17 cellular contexts compared by ENCODE assay signal in genomic region chr15:39657714-39658113, GRCh38.
DNase-seq lines count a peak whose midpoint lies in the region; ATAC-seq and TF ChIP-seq lines count a peak whose summit lies in the region.
"Had no signal": no experiment of that assay in that cellular context is flagged by ENCODE, and none has a peak within 500 bp of the region (broad histone marks: within the 10 kb centered on the region; RNA-seq: fewer than 3 reads in every experiment).

No MANE protein-coding gene starts in this region.

- H3K9me3 Mint-ChIP-seq in MCF 10A (ENCODE audit: unreplicated experiment): no peaks in the 10 kb centered on the region
- H3K9me3 Mint-ChIP-seq in activated naive CD4-positive, alpha-beta T cell treated with anti-CD3 and anti-CD28 coated beads, Interleukin-2, amount 10 ng/mL, durations not matched to agents 7 days and 5 days: no peaks in the 10 kb centered on the region
- H3K9me3 Mint-ChIP-seq: activated naive CD4-positive, alpha-beta T cell treated with anti-CD3 and anti-CD28 coated beads for 36 hours; central memory CD8-positive, alpha-beta T cell had no signal

- H3K9me3 ChIP-seq in breast epithelium: no peaks in the 10 kb centered on the region
- H3K9me3 ChIP-seq: psoas muscle had no signal

- H3K27ac ChIP-seq in breast epithelium: no peak overlapping the region
- H3K27ac ChIP-seq: 22Rv1, KMS-11, psoas muscle had no signal

- no peaks in the 10 kb centered on the region for H3K36me3 Mint-ChIP-seq in MCF 10A (ENCODE audit: insufficient read depth, unreplicated experiment)
- no peaks in the 10 kb centered on the region for H3K36me3 Mint-ChIP-seq in activated naive CD4-positive, alpha-beta T cell treated with anti-CD3 and anti-CD28 coated beads, Interleukin-2, amount 10 ng/mL, durations not matched to agents 7 days and 5 days

- H3K4me1 Mint-ChIP-seq in MCF 10A (ENCODE audit: insufficient read depth, unreplicated experiment): peaks cover 12% of the 10 kb centered on the region
- no peaks in the 10 kb centered on the region for H3K4me1 Mint-ChIP-seq in activated naive CD4-positive, alpha-beta T cell treated with anti-CD3 and anti-CD28 coated beads, Interleukin-2, amount 10 ng/mL, durations not matched to agents 7 days and 5 days
- H3K4me1 Mint-ChIP-seq: central memory CD8-positive, alpha-beta T cell; naive thymus-derived CD4-positive, alpha-beta T cell had no signal

- TF ChIP-seq POLR2A in breast epithelium (IDR thresholded peaks at IDR 0.05): no peak

- no peak overlapping the region for H3K27ac Mint-ChIP-seq in MCF 10A (ENCODE audit: low read depth, unreplicated experiment)
- no peak overlapping the region for H3K27ac Mint-ChIP-seq in activated naive CD4-positive, alpha-beta T cell treated with anti-CD3 and anti-CD28 coated beads, Interleukin-2, amount 10 ng/mL, durations not matched to agents 7 days and 5 days
- H3K27ac Mint-ChIP-seq: activated naive CD4-positive, alpha-beta T cell treated with anti-CD3 and anti-CD28 coated beads for 36 hours; naive thymus-derived CD4-positive, alpha-beta T cell had no signal

- POLR2A ChIA-PET in MCF 10A (lab: Yijun Ruan, JAX): interaction anchor here (1.2 kb wide), 1 partner anchor 29 kb away, joined by 3 read pairs; no protein-coding TSS in a partner anchor

- H3K27me3 ChIP-seq in breast epithelium: no peaks in the 10 kb centered on the region

- DNase-seq in MCF 10A (ENCODE audit: unreplicated experiment) (peak; percentile 28), breast epithelium (ENCODE audit: low spot score in 2 of 2) (no peak), astrocyte of the cerebellum (ENCODE audit: low read depth) (peak; percentile 37), fibroblast of the aortic adventitia (ENCODE audit: low read depth) (peak; percentile 64), NCI-H1694 (lab: John Stamatoyannopoulos, UW) (no peak), NCI-H1105 (lab: John Stamatoyannopoulos, UW) (no peak)
- DNase-seq in activated naive CD4-positive, alpha-beta T cell treated with anti-CD3 and anti-CD28 coated beads, Interleukin-2, amount 10 ng/mL, durations not matched to agents 7 days and 5 days: no peak
- DNase-seq: activated CD4-positive, CD25-positive, alpha-beta regulatory T cell; activated naive CD4-positive, alpha-beta T cell treated with anti-CD3 and anti-CD28 coated beads for 36 hours; naive thymus-derived CD4-positive, alpha-beta T cell; NCI-H146; NCI-H526 treated with DMSO at 0.1 percent for 48 hours; psoas muscle had no signal

- H3K4me1 ChIP-seq in breast epithelium: no peaks in the 10 kb centered on the region
- H3K4me1 ChIP-seq: psoas muscle had no signal

- H3K36me3 ChIP-seq in breast epithelium: no peaks in the 10 kb centered on the region

- in situ Hi-C loops in astrocyte of the cerebellum (cut with HindIII; ENCODE audit: low sequenced_read_pairs): no loop called here

- no peak overlapping the region for H3K4me3 Mint-ChIP-seq in MCF 10A (ENCODE audit: unreplicated experiment)
- no peak overlapping the region for H3K4me3 Mint-ChIP-seq in activated naive CD4-positive, alpha-beta T cell treated with anti-CD3 and anti-CD28 coated beads, Interleukin-2, amount 10 ng/mL, durations not matched to agents 7 days and 5 days
- H3K4me3 Mint-ChIP-seq: activated naive CD4-positive, alpha-beta T cell treated with anti-CD3 and anti-CD28 coated beads for 36 hours; central memory CD8-positive, alpha-beta T cell; naive thymus-derived CD4-positive, alpha-beta T cell had no signal

- H3K27me3 Mint-ChIP-seq in MCF 10A (ENCODE audit: insufficient read depth, unreplicated experiment): no peaks in the 10 kb centered on the region
- H3K27me3 Mint-ChIP-seq in activated naive CD4-positive, alpha-beta T cell treated with anti-CD3 and anti-CD28 coated beads, Interleukin-2, amount 10 ng/mL, durations not matched to agents 7 days and 5 days: peaks cover 24% of the 10 kb centered on the region
- H3K27me3 Mint-ChIP-seq: central memory CD8-positive, alpha-beta T cell had no signal

- TF ChIP-seq CTCF in MCF 10A (IDR thresholded peaks at IDR 0.05; ENCODE audit: unreplicated experiment) (no peak), breast epithelium (IDR thresholded peaks at IDR 0.05) (no peak), astrocyte of the cerebellum (IDR thresholded peaks at IDR 0.05; ENCODE audit: low read depth, low read length, missing control alignments) (no peak), fibroblast of the aortic adventitia (IDR thresholded peaks at IDR 0.05; ENCODE audit: insufficient read depth, low read length) (no peak)

- BruUV-seq in MCF 10A (replicated peaks; lab: Mats Ljungman, UMichigan): no TSS peak

- H3K4me3 ChIP-seq in breast epithelium (no peak overlapping the region), astrocyte of the cerebellum (ENCODE audit: low read depth, low read length) (no peak overlapping the region), fibroblast of the aortic adventitia (ENCODE audit: low read depth, low read length) (no peak overlapping the region)
- H3K4me3 ChIP-seq: psoas muscle had no signal

- ATAC-seq in HG02571 (IDR thresholded peaks at IDR 0.05; ENCODE audit: unreplicated experiment): no peak
- ATAC-seq: naive thymus-derived CD4-positive, alpha-beta T cell; psoas muscle had no signal

- CTCF ChIA-PET in MCF 10A (lab: Yijun Ruan, JAX): interaction anchor here (0.7 to 1.5 kb wide), 4 partner anchors 8 to 260 kb away, joined by 3 to 5 read pairs (median 5); no protein-coding TSS in a partner anchor
- CTCF ChIA-PET in activated naive CD4-positive, alpha-beta T cell treated with anti-CD3 and anti-CD28 coated beads, Interleukin-2, amount 10 ng/mL, durations not matched to agents 7 days and 5 days (lab: Charles Lee): no interaction called here

- intact Hi-C loops in MCF 10A (cut with micrococcal nuclease) (no loop called here), breast epithelium (cut with DNase I; ENCODE audit: low total_unique reads) (no loop called here)

Comparison
In these comparisons a context has a peak if more than half of its experiments do, and no peak if none do; other contexts are left out.
1. DNase-seq: peak in MCF 10A (single experiment), astrocyte of the cerebellum (single experiment) and fibroblast of the aortic adventitia (single experiment); none in breast epithelium (0 of 2), NCI-H1694 (single experiment), activated naive CD4-positive, alpha-beta T cell treated with anti-CD3 and anti-CD28 coated beads, Interleukin-2, amount 10 ng/mL, durations not matched to agents 7 days and 5 days (single experiment) and NCI-H1105 (single experiment).